Comparison of ENCODE assay signal across 8 cellular contexts in genomic region chr13:36395280-36395679, GRCh38. TPM values are rescaled to one million over a fixed set of nuclear protein-coding genes. Genes with fewer than 3 reads are reported as not detected.
DNase-seq lines count a peak whose midpoint lies in the region; ATAC-seq and TF ChIP-seq lines count a peak whose summit lies in the region.

No MANE protein-coding gene starts in this region.

- ATAC-seq in HG03520 (IDR thresholded peaks at IDR 0.05; ENCODE audit: unreplicated experiment), result no peak

- H3K4me1 ChIP-seq in esophagus squamous epithelium, result no peaks in the 10 kb centered on the region

- no peak overlapping the region for H3K4me3 ChIP-seq in esophagus squamous epithelium

- TF ChIP-seq CTCF in C4-2B (conservative IDR thresholded peaks at IDR 0.05) (peak; percentile 79), esophagus squamous epithelium (IDR thresholded peaks at IDR 0.05) (peak in 3 of 6 experiments; percentile 7 to 40 (median 30))

- H3K9me3 ChIP-seq in esophagus squamous epithelium, result no peaks in the 10 kb centered on the region

- H3K27me3 ChIP-seq in esophagus squamous epithelium, result peaks cover 0 to 6% (median 0%) of the 10 kb centered on the region in 4 donors

- intact Hi-C loops in esophagus squamous epithelium (cut with DNase I), result no loop called here

- DNase-seq in KG1 (lab: John Stamatoyannopoulos, UW) (peak; percentile 14), amniotic stem cell (lab: John Stamatoyannopoulos, UW) (peak; percentile 22), left kidney (ENCODE audit: low read depth, low spot score) (peak; percentile 31), NCI-H524 treated with DMSO at 0.1 percent for 48 hours (lab: John Stamatoyannopoulos, UW) (no peak), esophagus squamous epithelium (lab: John Stamatoyannopoulos, UW) (no peak), ecto neural progenitor cell (ENCODE audit: low spot score) (no peak)

- no peaks in the 10 kb centered on the region for H3K36me3 ChIP-seq in esophagus squamous epithelium

- WGBS in esophagus squamous epithelium, 2 donors, result 31 to 35% methylated on average over 2 of the region's 2 CpGs

- no peak for TF ChIP-seq POLR2A in esophagus squamous epithelium (IDR thresholded peaks at IDR 0.05)

- H3K27ac ChIP-seq in C4-2B (no peak overlapping the region), esophagus squamous epithelium (no peak overlapping the region)

RNA-seq across cellular contexts. Expression of gene CCNA1, which starts 37.0 kb away (rescaled TPM):
- 1 to 10 TPM in 2 of 4 donors, under 1 TPM in 1, not detected in 1; 0.38 to 5.4 (median 1.3) TPM for total RNA-seq in esophagus squamous epithelium

RNA-seq across cellular contexts. Expression of gene SPART, which starts 49.1 kb away (rescaled TPM):
- 10 to 100 TPM; 14.9 to 60.3 (median 36.0) TPM for total RNA-seq in esophagus squamous epithelium

Comparison
In these comparisons a context has a peak if more than half of its experiments do, and no peak if none do; other contexts are left out.
1. DNase-seq: peak in KG1 (single experiment), amniotic stem cell (single experiment) and left kidney (single experiment); none in NCI-H524 treated with DMSO at 0.1 percent for 48 hours (single experiment), esophagus squamous epithelium (single experiment) and ecto neural progenitor cell (single experiment).